ENCODE assay signal across 1 cellular context in genomic region chr19:33047422-33047821, GRCh38.
TF ChIP-seq lines count a peak whose summit lies in the region.

No MANE protein-coding gene starts in this region.

TF ChIP-seq in K562, 482 proteins besides CTCF, POLR2A, EP300 and RAD21:
- TF ChIP-seq CBFA2T3 (IDR thresholded peaks at IDR 0.05) (peak; percentile 85), ADNP (tag; IDR thresholded peaks at IDR 0.05) (no peak), TEAD4 (IDR thresholded peaks at IDR 0.05; ENCODE audit: low read length) (peak; percentile 76), TEAD4 (CRISPR knock-in tag; IDR thresholded peaks at IDR 0.05; ENCODE audit: borderline replicate concordance) (no peak), JUND (IDR thresholded peaks at IDR 0.05; ENCODE audit: borderline replicate concordance, low read depth, low read length) (peak; percentile 7; the same call in 1 of the 2 replicates), JUND (tag; IDR thresholded peaks at IDR 0.05; ENCODE audit: borderline replicate concordance, low read depth, low read length) (no peak; the same call in 2 of the 3 replicates), JUN (IDR thresholded peaks at IDR 0.05; ENCODE audit: borderline replicate concordance, low read depth, low read length) (0 out of 2 replicates have a peak, but pooled peaks have one; percentile 10), JUN (CRISPR knock-in tag; IDR thresholded peaks at IDR 0.05; ENCODE audit: borderline replicate concordance) (no peak), HMG20B (CRISPR knock-in tag; IDR thresholded peaks at IDR 0.05) (no peak), CTBP1 (IDR thresholded peaks at IDR 0.05; ENCODE audit: borderline replicate concordance) (peak; percentile 93), SMARCE1 (IDR thresholded peaks at IDR 0.05) (peak; percentile 44; the same call in 1 of the 2 replicates), CBFA2T2 (conservative IDR thresholded peaks at IDR 0.05) (peak; percentile 71), MYC (IDR thresholded peaks at IDR 0.05; ENCODE audit: low read depth, low read length) (no peak), MYC (CRISPR knock-in tag; IDR thresholded peaks at IDR 0.05; ENCODE audit: borderline replicate concordance, low read depth) (no peak), MAFG (tag; conservative IDR thresholded peaks at IDR 0.05) (no peak), ZBTB7A (IDR thresholded peaks at IDR 0.05; ENCODE audit: borderline replicate concordance, control insufficient read depth, low read depth, low read length) (0 out of 2 replicates have a peak, but pooled peaks have one; percentile 31), FOSL1 (tag; conservative IDR thresholded peaks at IDR 0.05) (0 out of 2 replicates have a peak, but pooled peaks have one; percentile 28), KDM1A (IDR thresholded peaks at IDR 0.05) (peak; percentile 80 to 81), ZBTB12 (CRISPR knock-in tag; IDR thresholded peaks at IDR 0.05) (no peak), U2AF1 (optimal IDR thresholded peaks at IDR 0.05; ENCODE audit: low read depth, low read length) (no peak), NCOR1 (IDR thresholded peaks at IDR 0.05) (peak; percentile 36; the same call in 1 of the 2 replicates), ILF3 (IDR thresholded peaks at IDR 0.05; ENCODE audit: borderline replicate concordance) (no peak), TCF3 (CRISPR knock-in tag; IDR thresholded peaks at IDR 0.05) (peak; percentile 68), HDAC1 (IDR thresholded peaks at IDR 0.05) (0 out of 4 replicates have a peak, but pooled peaks of 1 of the 2 experiments have one; percentile 16), TRIM24 (IDR thresholded peaks at IDR 0.05) (peak in 1 of 2 experiments; percentile 15; a peak in 1 of 4 replicates), CREM (IDR thresholded peaks at IDR 0.05; ENCODE audit: low read depth) (peak; percentile 22; the same call in 1 of the 2 replicates), HNRNPK (IDR thresholded peaks at IDR 0.05; ENCODE audit: low read depth, low read length, poor library complexity, severe bottlenecking) (no peak), ZEB2 (IDR thresholded peaks at IDR 0.05) (peak; percentile 87), ARID1B (IDR thresholded peaks at IDR 0.05) (peak; percentile 52), MYNN (IDR thresholded peaks at IDR 0.05) (peak; percentile 38; the same call in 1 of the 2 replicates), MYNN (CRISPR knock-in tag; IDR thresholded peaks at IDR 0.05) (no peak), TEAD1 (CRISPR knock-in tag; IDR thresholded peaks at IDR 0.05) (peak in 1 of 2 experiments; percentile 64; a peak in 2 of 4 replicates), FOXO4 (CRISPR knock-in tag; IDR thresholded peaks at IDR 0.05) (no peak), ESRRA (IDR thresholded peaks at IDR 0.05; ENCODE audit: borderline replicate concordance, low read depth) (peak; percentile 59; the same call in 1 of the 2 replicates), DPF2 (IDR thresholded peaks at IDR 0.05) (0 out of 2 replicates have a peak, but pooled peaks have one; percentile 16), ZNF134 (CRISPR knock-in tag; conservative IDR thresholded peaks at IDR 0.05) (no peak), ZNF212 (CRISPR knock-in tag; IDR thresholded peaks at IDR 0.05) (no peak)
- TF ChIP-seq, protein P1, sequence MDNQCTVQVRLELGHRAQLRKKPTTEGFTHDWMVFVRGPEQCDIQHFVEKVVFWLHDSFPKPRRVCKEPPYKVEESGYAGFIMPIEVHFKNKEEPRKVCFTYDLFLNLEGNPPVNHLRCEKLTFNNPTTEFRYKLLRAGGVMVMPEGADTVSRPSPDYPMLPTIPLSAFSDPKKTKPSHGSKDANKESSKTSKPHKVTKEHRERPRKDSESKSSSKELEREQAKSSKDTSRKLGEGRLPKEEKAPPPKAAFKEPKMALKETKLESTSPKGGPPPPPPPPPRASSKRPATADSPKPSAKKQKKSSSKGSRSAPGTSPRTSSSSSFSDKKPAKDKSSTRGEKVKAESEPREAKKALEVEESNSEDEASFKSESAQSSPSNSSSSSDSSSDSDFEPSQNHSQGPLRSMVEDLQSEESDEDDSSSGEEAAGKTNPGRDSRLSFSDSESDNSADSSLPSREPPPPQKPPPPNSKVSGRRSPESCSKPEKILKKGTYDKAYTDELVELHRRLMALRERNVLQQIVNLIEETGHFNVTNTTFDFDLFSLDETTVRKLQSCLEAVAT (IDR thresholded peaks at IDR 0.05): peak in 1 of 2 experiments; percentile 59; a peak in 1 of 4 replicates
- TF ChIP-seq, protein P2, sequence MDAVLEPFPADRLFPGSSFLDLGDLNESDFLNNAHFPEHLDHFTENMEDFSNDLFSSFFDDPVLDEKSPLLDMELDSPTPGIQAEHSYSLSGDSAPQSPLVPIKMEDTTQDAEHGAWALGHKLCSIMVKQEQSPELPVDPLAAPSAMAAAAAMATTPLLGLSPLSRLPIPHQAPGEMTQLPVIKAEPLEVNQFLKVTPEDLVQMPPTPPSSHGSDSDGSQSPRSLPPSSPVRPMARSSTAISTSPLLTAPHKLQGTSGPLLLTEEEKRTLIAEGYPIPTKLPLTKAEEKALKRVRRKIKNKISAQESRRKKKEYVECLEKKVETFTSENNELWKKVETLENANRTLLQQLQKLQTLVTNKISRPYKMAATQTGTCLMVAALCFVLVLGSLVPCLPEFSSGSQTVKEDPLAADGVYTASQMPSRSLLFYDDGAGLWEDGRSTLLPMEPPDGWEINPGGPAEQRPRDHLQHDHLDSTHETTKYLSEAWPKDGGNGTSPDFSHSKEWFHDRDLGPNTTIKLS (IDR thresholded peaks at IDR 0.05; ENCODE audit: borderline replicate concordance, low read depth): no peak
